1 cellular context compared by ENCODE assay signal in genomic region chr12:121352053-121353018, GRCh38.
A peak's percentile ranks its signal among the peaks of the same experiment; 100 is the strongest.
TF ChIP-seq lines count a peak whose summit lies in the region.

Gene ANAPC5, minus strand, starts transcription at chr12:121352411. Its CDS starts 71 bp downstream, at chr12:121352340.

TF ChIP-seq in HEK293, 187 proteins besides CTCF, POLR2A, EP300 and RAD21 (continued from another document and continues in another):
- TF ChIP-seq ZBTB11 (tag by site-specific recombination; conservative IDR thresholded peaks at IDR 0.05; ENCODE audit: low read depth) (peak; percentile 100), ZFP3 (tag by site-specific recombination; IDR thresholded peaks at IDR 0.05; ENCODE audit: low read depth) (no peak), ZNF169 (tag by site-specific recombination; IDR thresholded peaks at IDR 0.05) (no peak), ZBTB48 (tag by site-specific recombination; IDR thresholded peaks at IDR 0.05) (peak; percentile 86; the same call in 1 of the 2 replicates), YY1 (tag by site-specific recombination; IDR thresholded peaks at IDR 0.05) (peak; percentile 75), KLF8 (tag by site-specific recombination; IDR thresholded peaks at IDR 0.05) (peak; percentile 97), ZNF311 (tag by site-specific recombination; IDR thresholded peaks at IDR 0.05; ENCODE audit: borderline replicate concordance) (no peak), ZNF621 (tag by site-specific recombination; IDR thresholded peaks at IDR 0.05) (no peak), MZF1 (tag by site-specific recombination; IDR thresholded peaks at IDR 0.05; ENCODE audit: borderline replicate concordance) (no peak), ZNF335 (tag by site-specific recombination; conservative IDR thresholded peaks at IDR 0.05) (peak; percentile 96), ZNF785 (tag by site-specific recombination; IDR thresholded peaks at IDR 0.05) (no peak), ZNF449 (tag by site-specific recombination; IDR thresholded peaks at IDR 0.05) (no peak; the same call in 1 of the 2 replicates), ZNF626 (tag by site-specific recombination; IDR thresholded peaks at IDR 0.05) (no peak), ZNF157 (tag by site-specific recombination; IDR thresholded peaks at IDR 0.05) (no peak), ZNF561 (tag by site-specific recombination; IDR thresholded peaks at IDR 0.05; ENCODE audit: borderline replicate concordance) (peak; percentile 75), ZNF292 (tag by site-specific recombination; IDR thresholded peaks at IDR 0.05; ENCODE audit: borderline replicate concordance, low read depth) (no peak), OVOL3 (tag by site-specific recombination; IDR thresholded peaks at IDR 0.05) (peak; percentile 74; the same call in 1 of the 2 replicates), ZNF521 (tag by site-specific recombination; IDR thresholded peaks at IDR 0.05) (no peak), ZSCAN23 (tag by site-specific recombination; IDR thresholded peaks at IDR 0.05) (peak; percentile 92; the same call in 1 of the 2 replicates), ZNF239 (tag by site-specific recombination; IDR thresholded peaks at IDR 0.05) (no peak), ZNF394 (tag by site-specific recombination; IDR thresholded peaks at IDR 0.05; ENCODE audit: borderline replicate concordance) (peak; percentile 73; the same call in 1 of the 2 replicates), KLF9 (tag by site-specific recombination; IDR thresholded peaks at IDR 0.05; ENCODE audit: low read depth) (peak; percentile 43; the same call in 1 of the 2 replicates), ZFP37 (tag by site-specific recombination; IDR thresholded peaks at IDR 0.05) (peak; percentile 75; the same call in 1 of the 2 replicates), ZNF544 (tag by site-specific recombination; IDR thresholded peaks at IDR 0.05) (no peak), ZNF654 (tag by site-specific recombination; IDR thresholded peaks at IDR 0.05; ENCODE audit: low read depth) (no peak; the same call in 1 of the 2 replicates), ZEB2 (tag by site-specific recombination; IDR thresholded peaks at IDR 0.05) (peak; percentile 61; the same call in 1 of the 2 replicates), BCL6B (tag by site-specific recombination; IDR thresholded peaks at IDR 0.05) (peak; percentile 42; the same call in 1 of the 2 replicates), ZBTB44 (tag by site-specific recombination; IDR thresholded peaks at IDR 0.05) (0 out of 2 replicates have a peak, but pooled peaks have one; percentile 39), AEBP2 (tag by site-specific recombination; IDR thresholded peaks at IDR 0.05; ENCODE audit: borderline replicate concordance) (no peak), ZFP41 (tag by site-specific recombination; IDR thresholded peaks at IDR 0.05; ENCODE audit: borderline replicate concordance) (no peak), REST (tag by site-specific recombination; IDR thresholded peaks at IDR 0.05) (peak; percentile 66), ZNF600 (tag by site-specific recombination; IDR thresholded peaks at IDR 0.05) (peak; percentile 92), ZNF664 (tag by site-specific recombination; IDR thresholded peaks at IDR 0.05) (peak; percentile 33; the same call in 1 of the 2 replicates), GLIS2 (tag by site-specific recombination; IDR thresholded peaks at IDR 0.05) (peak; percentile 94), ZNF610 (tag by site-specific recombination; IDR thresholded peaks at IDR 0.05; ENCODE audit: borderline replicate concordance) (peak; percentile 74; the same call in 1 of the 2 replicates), PBX3 (CRISPR knock-in tag; IDR thresholded peaks at IDR 0.05) (no peak; the same call in 1 of the 2 replicates), ZNF366 (tag by site-specific recombination; conservative IDR thresholded peaks at IDR 0.05) (no peak), ZNF645 (tag by site-specific recombination; IDR thresholded peaks at IDR 0.05) (no peak), ZNF133 (tag by site-specific recombination; IDR thresholded peaks at IDR 0.05) (peak; percentile 17; the same call in 1 of the 2 replicates), ZNF48 (tag by site-specific recombination; IDR thresholded peaks at IDR 0.05) (no peak), PRDM4 (tag by site-specific recombination; IDR thresholded peaks at IDR 0.05) (peak; percentile 88)
